ENCODE assay signal across 10 cellular contexts in the genomic region with DNA sequence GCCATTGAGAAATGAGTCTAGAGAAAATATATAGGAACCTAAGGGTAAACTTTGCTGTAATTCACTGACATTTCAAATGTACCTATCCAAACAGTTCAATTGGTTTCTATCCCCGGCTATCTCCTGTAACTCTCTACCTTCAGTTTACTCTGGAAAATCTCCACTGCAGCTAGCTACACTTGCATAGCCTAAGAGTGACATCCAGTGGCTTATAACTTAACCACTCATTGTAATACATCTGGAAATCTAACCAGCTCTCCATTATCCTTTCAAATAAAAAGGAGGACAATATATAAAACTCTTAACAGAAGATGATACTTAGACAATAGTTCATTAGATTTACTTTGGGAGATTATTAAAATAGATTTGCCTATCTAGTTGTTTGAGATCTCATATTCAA. TPM values are rescaled to one million over a fixed set of nuclear protein-coding genes. Genes with fewer than 3 reads are reported as not detected.
DNase-seq lines count a peak whose midpoint lies in the region; ATAC-seq, FAIRE-seq and TF ChIP-seq lines count a peak whose summit lies in the region.
"Had no signal": no experiment of that assay in that cellular context is flagged by ENCODE, and none has a peak within 500 bp of the region (broad histone marks: within the 10 kb centered on the region; RNA-seq: fewer than 3 reads in every experiment).

No MANE protein-coding gene starts in this region.

- POLR2A ChIA-PET in IMR-90 (lab: Charles Lee; ENCODE audit: unreplicated experiment) = no interaction called here
- POLR2A ChIA-PET in HepG2 (lab: Yijun Ruan, JAX) = no interaction called here

- H3K36me3 ChIP-seq in IMR-90 (ENCODE audit: control insufficient read depth, insufficient read depth, low read length) (no peaks in the 10 kb centered on the region), brain microvascular endothelial cell (replicated peaks) (no peaks in the 10 kb centered on the region), HepG2 (replicated peaks in 1 of 2; ENCODE audit: control insufficient read depth in 1 of 2, insufficient read depth in 2 of 2, low read length in 2 of 2) (no peaks in the 10 kb centered on the region)

- TF ChIP-seq RAD21 in IMR-90 (IDR thresholded peaks at IDR 0.05; ENCODE audit: low read length) (peak; percentile 62), HepG2 (CRISPR knock-in tag; IDR thresholded peaks at IDR 0.05) (no peak)

- H3K9me1 ChIP-seq in IMR-90 (ENCODE audit: insufficient read depth, low read length) = no peaks in the 10 kb centered on the region

- WGBS in IMR-90 (ENCODE audit: extremely low coverage in 2 of 2, insufficient read length in 1 of 2), 2 experiments = 17% methylated on average over 1 of the region's 1 CpG; no CpG with 5 or more reads in 1 of the 2 experiments
- WGBS in HepG2 (ENCODE audit: low lambda C conversion rate) = 0% methylated on average over 1 of the region's 1 CpG

- H3K4me2 ChIP-seq in IMR-90 (ENCODE audit: low read depth, low read length) (no peak overlapping the region), HepG2 (ENCODE audit: low read depth, low read length) (no peak overlapping the region)

- TF ChIP-seq CTCF in AG10803 (conservative IDR thresholded peaks at IDR 0.05; ENCODE audit: low read length) (peak; percentile 82), IMR-90 (conservative IDR thresholded peaks at IDR 0.05; ENCODE audit: low read depth, low read length) (peak; percentile 48), brain microvascular endothelial cell (IDR thresholded peaks at IDR 0.05; ENCODE audit: low read depth, low read length, missing control alignments) (peak; percentile 46), HepG2 (CRISPR knock-in tag; IDR thresholded peaks at IDR 0.05) (peak; percentile 28; the same call in 1 of the 2 replicates)

- H4K91ac ChIP-seq in IMR-90 (ENCODE audit: insufficient read depth, low read depth, low read length) = no peak overlapping the region

- no TSS peak for BruUV-seq in IMR-90 (replicated peaks; lab: Mats Ljungman, UMichigan)
- BruUV-seq in HepG2 (replicated peaks; lab: Mats Ljungman, UMichigan) = no TSS peak

- no peak overlapping the region for H3K18ac ChIP-seq in IMR-90 (ENCODE audit: low read depth, low read length)

- H3K4me1 ChIP-seq in IMR-90 (ENCODE audit: control insufficient read depth, insufficient read depth, low read length) = no peaks in the 10 kb centered on the region
- no peaks in the 10 kb centered on the region for H3K4me1 ChIP-seq in HepG2 (ENCODE audit: insufficient read depth, low read length)

- dilution Hi-C loops in IMR-90 (cut with HindIII; ENCODE audit: low sequenced_read_pairs, unreplicated experiment) = no loop called here

- no peak overlapping the region for H4K8ac ChIP-seq in IMR-90 (ENCODE audit: low read depth in 2 of 2, low read length in 2 of 2)

- H3K9ac ChIP-seq in IMR-90 (ENCODE audit: low read depth, low read length) (no peak overlapping the region), HepG2 (ENCODE audit: insufficient read depth, low read depth, low read length) (no peak overlapping the region)

- H3K4me3 ChIP-seq in AG10803 (ENCODE audit: low read length) (no peak overlapping the region), IMR-90 (ENCODE audit: insufficient read depth, low read depth, low read length) (no peak overlapping the region), brain microvascular endothelial cell (ENCODE audit: low read depth, low read length) (no peak overlapping the region), HepG2 (replicated peaks in 1 of 3; ENCODE audit: insufficient read depth in 1 of 3, low read depth in 2 of 3, low read length in 3 of 3) (no peak overlapping the region)

- in situ Hi-C loops in IMR-90 (cut with MboI; ENCODE audit: low sequenced_read_pairs) = no loop called here
- in situ Hi-C loops in brain microvascular endothelial cell (cut with HindIII; ENCODE audit: low pct_ligation_motif_present, low sequenced_read_pairs) = no loop called here
- in situ Hi-C loops in HepG2 (cut with HindIII; ENCODE audit: extremely low pct_ligation_motif_present, low pct_unique_long_range_greater_than_20kb) = no loop called here

- CTCF ChIA-PET in IMR-90 (lab: Yijun Ruan, JAX) (interaction anchor here (1.7 kb wide), 1 partner anchor 561 kb away, joined by 10 read pairs; no protein-coding TSS in a partner anchor), HepG2 (lab: Yijun Ruan, JAX; ENCODE audit: low intra/inter-chr PET ratio, low total read pairs) (no interaction called here)

- H2BK20ac ChIP-seq in IMR-90 (ENCODE audit: low read depth, low read length) = no peak overlapping the region

- H2AFZ ChIP-seq in IMR-90 (replicated peaks; ENCODE audit: low read length, poor library complexity) = no peak overlapping the region
- no peak overlapping the region for H2AFZ ChIP-seq in HepG2 (ENCODE audit: low read length)

- H3K79me1 ChIP-seq in IMR-90 (ENCODE audit: low read depth in 1 of 2, low read length in 2 of 2) = no peaks in the 10 kb centered on the region

- no peak for TF ChIP-seq EP300 in HepG2 (IDR thresholded peaks at IDR 0.05; ENCODE audit: low read depth in 2 of 2, low read length in 2 of 2)
- TF ChIP-seq EP300 in HepG2 (CRISPR knock-in tag; IDR thresholded peaks at IDR 0.05; ENCODE audit: borderline replicate concordance) = no peak

- no peaks in the 10 kb centered on the region for H3K79me2 ChIP-seq in HepG2 (ENCODE audit: insufficient read depth, low read length)

- H2AK5ac ChIP-seq in IMR-90 (ENCODE audit: low read depth, low read length) = no peak overlapping the region

- H4K20me1 ChIP-seq in IMR-90 (ENCODE audit: insufficient read depth, low read length) (no peaks in the 10 kb centered on the region), HepG2 (ENCODE audit: insufficient read depth, low read length) (no peaks in the 10 kb centered on the region)

- no peak overlapping the region for H3K23ac ChIP-seq in IMR-90 (ENCODE audit: low read depth, low read length)

- DNase-seq in AG10803 (ENCODE audit: low read depth) (peak; percentile 72), IMR-90 (peak; percentile 24), brain microvascular endothelial cell (peak; percentile 27), HepG2 (ENCODE audit: low spot score) (peak; percentile 5), NCI-H187 (lab: John Stamatoyannopoulos, UW) (no peak), NOMO-1 treated with dmso at 0.1 percent for 144 hours (lab: John Stamatoyannopoulos, UW; ENCODE audit: unreplicated experiment) (no peak)
- DNase-seq: activated T-cell treated with anti-CD3 and anti-CD28 coated beads for 4 hours had no signal

- H3K27me3 ChIP-seq in IMR-90 (ENCODE audit: control insufficient read depth, insufficient read depth, low read length) (no peaks in the 10 kb centered on the region; the same call in 1 of the 2 replicates), brain microvascular endothelial cell (replicated peaks) (no peaks in the 10 kb centered on the region), HepG2 (ENCODE audit: control insufficient read depth in 1 of 2, insufficient read depth in 2 of 2, low read length in 2 of 2) (no peaks in the 10 kb centered on the region)

- no peak overlapping the region for H3K14ac ChIP-seq in IMR-90 (replicated peaks; ENCODE audit: low read depth, low read length)

- H3K27ac ChIP-seq in IMR-90 (ENCODE audit: insufficient read depth, low read length) = no peak overlapping the region
- no peak overlapping the region for H3K27ac ChIP-seq in brain microvascular endothelial cell
- no peak overlapping the region for H3K27ac ChIP-seq in HepG2 (ENCODE audit: extremely low read length, insufficient read depth, low read length)

- no peak overlapping the region for H2AK9ac ChIP-seq in IMR-90 (replicated peaks; ENCODE audit: low read depth, low read length, poor library complexity)

- H2BK120ac ChIP-seq in IMR-90 (ENCODE audit: low read depth, low read length) = no peak overlapping the region

- no peak overlapping the region for H3K56ac ChIP-seq in IMR-90 (ENCODE audit: extremely low read depth, insufficient read depth, low read length)

- intact Hi-C loops in IMR-90 (cut with micrococcal nuclease) (loop anchor here (1.0 kb wide), 2 partner anchors 561 to 869 kb away; no protein-coding TSS in a partner anchor), HepG2 (cut with micrococcal nuclease; ENCODE audit: unreplicated experiment) (no loop called here)

- no peak overlapping the region for H2BK5ac ChIP-seq in IMR-90 (ENCODE audit: low read depth, low read length, poor library complexity, severe bottlenecking)

- ATAC-seq in IMR-90 (ENCODE audit: low read depth) (peak; percentile 46), HepG2 (peak; percentile 34; the same call in 1 of the 3 replicates), HG03521 (IDR thresholded peaks at IDR 0.05; ENCODE audit: unreplicated experiment) (no peak)
- ATAC-seq in activated CD4-positive, CD25-positive, alpha-beta regulatory T cell treated with anti-CD3 and anti-CD28 coated beads, Interleukin-2, amount 50 U/mL, for 24 hours = no peak
- ATAC-seq: stimulated activated effector memory CD8-positive, alpha-beta T cell treated with anti-CD3 and anti-CD28 coated beads, Interleukin-12 subunit alpha, Interleukin-12 subunit beta, amount 100 ng/mL, for 72 hours had no signal

- no peaks in the 10 kb centered on the region for H3K9me3 ChIP-seq in IMR-90 (ENCODE audit: control insufficient read depth, insufficient read depth, low read length)
- no peaks in the 10 kb centered on the region for H3K9me3 ChIP-seq in HepG2 (ENCODE audit: low read length)

- no peak for FAIRE-seq in HepG2 (lab: Jason Lieb, UNC)

- TF ChIP-seq POLR2A in IMR-90 (IDR thresholded peaks at IDR 0.05; ENCODE audit: low read depth, low read length) = no peak
- no peak for TF ChIP-seq POLR2A in HepG2 (IDR thresholded peaks at IDR 0.05; ENCODE audit: insufficient read depth in 1 of 2, low read depth in 2 of 2, low read length in 2 of 2)

- H3K4ac ChIP-seq in IMR-90 (ENCODE audit: low read depth, low read length) = no peak overlapping the region

- no peak overlapping the region for H2BK15ac ChIP-seq in IMR-90 (ENCODE audit: low read depth, low read length)

- H4K5ac ChIP-seq in IMR-90 (ENCODE audit: low read depth, low read length) = no peak overlapping the region

RNA-seq across cellular contexts. Expression of a gene that starts 35.3 kb away (rescaled TPM):
- 18.8 and 48.6 TPM in 2 replicates for total RNA-seq in IMR-90 (2012; rRNA removed)
- 23.9 and 29.4 TPM in 2 replicates for polyA plus RNA-seq in IMR-90 (2012; rRNA removed)
- 1.5 and 4.1 TPM in 2 replicates for polyA plus RNA-seq in IMR-90 (2012; cell fraction: cytosol; rRNA removed)
- polyA plus RNA-seq in IMR-90 (2012; cell fraction: nucleus; rRNA removed; ENCODE audit: low replicate concordance) = 3.0 and 23.3 TPM in 2 replicates
- 36.6 and 61.4 TPM in 2 replicates for total RNA-seq in HepG2 (2016; rRNA removed; fragmentation: Illumina TruSeq; extraction: Trizol)
- 6.4 and 7.2 TPM in 2 replicates for total RNA-seq in HepG2 (2016; cell fraction: cytosol; rRNA removed; fragmentation: Illumina TruSeq; extraction: Trizol; ENCODE audit: low read depth)
- 38.1 and 53.5 TPM in 2 replicates for total RNA-seq in HepG2 (2016; cell fraction: insoluble cytoplasmic fraction; rRNA removed; fragmentation: Illumina TruSeq; extraction: Trizol)
- 20.7 and 24.8 TPM in 2 replicates for total RNA-seq in HepG2 (2016; cell fraction: membrane; rRNA removed; fragmentation: Illumina TruSeq; extraction: Trizol)
- 27.4 and 29.1 TPM in 2 replicates for total RNA-seq in HepG2 (2016; cell fraction: nucleus; rRNA removed; fragmentation: Illumina TruSeq; extraction: Trizol)
- polyA plus RNA-seq in HepG2 (2011; rRNA removed) = 5.2 and 10.9 TPM in 2 replicates
- polyA plus RNA-seq in HepG2 (2011; cell fraction: cytosol; rRNA removed) = 3.3 and 5.9 TPM in 2 replicates
- 7.4 and 9.6 TPM in 2 replicates for polyA plus RNA-seq in HepG2 (2011; cell fraction: nucleus; rRNA removed)
- 7.9 and 14.0 TPM in 2 replicates for polyA plus RNA-seq in HepG2 (2012)
- polyA plus RNA-seq in HepG2 (2016; cell fraction: cytosol; fragmentation: Illumina TruSeq; extraction: Trizol; ENCODE audit: low read depth) = 2.5 and 3.2 TPM in 2 replicates
- polyA plus RNA-seq in HepG2 (2016; cell fraction: insoluble cytoplasmic fraction; fragmentation: Illumina TruSeq; extraction: Trizol; ENCODE audit: low read depth) = 49.1 and 50.5 TPM in 2 replicates
- 6.6 and 7.7 TPM in 2 replicates for polyA plus RNA-seq in HepG2 (2016; cell fraction: membrane; fragmentation: Illumina TruSeq; extraction: Trizol; ENCODE audit: low read depth)
- 41.2 TPM in 2 replicates for polyA plus RNA-seq in HepG2 (2016; cell fraction: nucleus; fragmentation: Illumina TruSeq; extraction: Trizol; ENCODE audit: insufficient read depth, low read depth)
- polyA minus RNA-seq in HepG2 (2011; rRNA and poly(A)+ RNA removed; ENCODE audit: low replicate concordance) = 3.0 and 12.2 TPM in 2 replicates
- polyA minus RNA-seq in HepG2 (2011; cell fraction: cytosol; rRNA and poly(A)+ RNA removed) = 4.0 and 8.9 TPM in 2 replicates
- polyA minus RNA-seq in HepG2 (2011; cell fraction: nucleus; rRNA and poly(A)+ RNA removed) = 15.2 and 19.2 TPM in 2 replicates

Comparison
In these comparisons a context has a peak if more than half of its experiments do, and no peak if none do; other contexts are left out.
1. DNase-seq: peak in AG10803 (single experiment), IMR-90 (single experiment), brain microvascular endothelial cell (single experiment) and HepG2 (single experiment); none in NCI-H187 (0 of 2) and NOMO-1 treated with dmso at 0.1 percent for 144 hours (single experiment).
2. CTCF ChIP-seq: peak in every context shown above with its lines; median percentile 82 in AG10803; 48 in IMR-90; 46 in brain microvascular endothelial cell; 28 in HepG2.
3. ATAC-seq: peak in IMR-90 (single experiment) and HepG2 (single experiment); none in HG03521 (single experiment) and activated CD4-positive, CD25-positive, alpha-beta regulatory T cell treated with anti-CD3 and anti-CD28 coated beads, Interleukin-2, amount 50 U/mL, for 24 hours (0 of 2).